In the genomic region with DNA sequence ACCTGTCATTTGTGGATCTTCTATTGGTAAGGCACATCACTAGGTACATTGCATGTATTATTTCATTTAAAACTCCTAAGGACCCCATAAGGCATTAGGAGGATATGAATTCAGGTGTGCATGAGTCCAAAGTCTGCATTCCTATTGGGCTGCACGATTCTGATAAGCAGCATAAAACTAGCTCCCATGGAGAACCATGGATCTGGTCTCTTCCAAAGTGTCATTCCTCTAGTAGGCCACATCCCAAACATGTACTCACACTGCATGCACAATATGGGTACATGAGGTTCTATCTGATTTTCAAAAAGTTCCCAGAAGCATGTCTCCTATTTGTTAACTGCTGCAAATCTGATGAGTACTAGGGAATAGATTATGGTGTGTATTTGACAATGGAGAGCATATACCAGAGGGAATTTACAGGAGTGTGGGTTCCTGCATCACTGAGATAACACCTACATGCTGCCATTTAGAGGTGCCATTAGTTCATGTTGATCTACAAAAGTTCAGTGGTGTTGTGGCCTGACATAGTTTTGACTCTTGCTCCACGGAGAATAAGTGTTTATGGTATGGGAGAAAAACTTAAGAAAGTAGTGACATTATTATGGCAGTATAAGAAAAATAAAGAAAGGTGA, we compare ENCODE assay signal across 18 cellular contexts. TPM values are rescaled to one million over a fixed set of nuclear protein-coding genes. Genes with fewer than 3 reads are reported as not detected.
A peak's percentile ranks its signal among the peaks of the same experiment; 100 is the strongest.
DNase-seq lines count a peak whose midpoint lies in the region; ATAC-seq and TF ChIP-seq lines count a peak whose summit lies in the region.
"Had no signal": no experiment of that assay in that cellular context is flagged by ENCODE, and none has a peak within 500 bp of the region (broad histone marks: within the 10 kb centered on the region; RNA-seq: fewer than 3 reads in every experiment).

No MANE protein-coding gene starts in this region.

- peak overlapping the region; percentile 95 for H3K4me3 Mint-ChIP-seq in activated T-cell treated with anti-CD3 and anti-CD28 coated beads, Interleukin-2, amount 50 U/mL, for 4 hours
- H3K4me3 Mint-ChIP-seq in activated CD4-positive, alpha-beta memory T cell treated with anti-CD3 and anti-CD28 coated beads for 36 hours = peak overlapping the region; percentile 92
- peak overlapping the region; percentile 67 to 99 (median 95) for H3K4me3 Mint-ChIP-seq in immature natural killer cell
- H3K4me3 Mint-ChIP-seq in stimulated activated naive B cell treated with anti-CD40 and anti-IgM and Interleukin-4, amounts not matched to agents 10 μg/mL and 1 μg/mL and 100 μg/mL, for 72 hours = peak overlapping the region; percentile 1 to 6

- peak in 1 of 2 donors; percentile 19 for ATAC-seq in activated T-cell treated with anti-CD3 and anti-CD28 coated beads, Interleukin-2, amount 50 U/mL, for 4 hours
- no peak for ATAC-seq in stimulated activated naive B cell treated with anti-CD40 and anti-IgM and Interleukin-4, amounts not matched to agents 10 μg/mL and 1 μg/mL and 100 μg/mL, for 72 hours (replicated peaks)
- ATAC-seq in HG03280 (IDR thresholded peaks at IDR 0.05; ENCODE audit: unreplicated experiment) = no peak
- ATAC-seq in HG03457 (IDR thresholded peaks at IDR 0.05; ENCODE audit: unreplicated experiment) = no peak
- ATAC-seq in GM18505 (IDR thresholded peaks at IDR 0.05; ENCODE audit: unreplicated experiment) = no peak
- ATAC-seq: esophagus mucosa had no signal

- no peak for DNase-seq in activated T-cell treated with anti-CD3 and anti-CD28 coated beads, Interleukin-2, amount 50 U/mL, for 4 hours
- no peak for DNase-seq in activated T-cell treated with anti-CD3 and anti-CD28 coated beads, Interleukin-2, amount 50 U/mL, for 1 hour
- DNase-seq in activated CD4-positive, alpha-beta memory T cell treated with anti-CD3 and anti-CD28 coated beads for 36 hours = no peak
- DNase-seq in immature natural killer cell = no peak
- DNase-seq in stimulated activated naive B cell treated with anti-CD40 and anti-IgM and Interleukin-4, amounts not matched to agents 10 μg/mL and 1 μg/mL and 100 μg/mL, for 72 hours = no peak
- DNase-seq: ACHN, Calu3, cortex of kidney, GDM1, glutamatergic neuron, IMR-90, Peyer's patch, posterior cingulate gyrus, WERI-Rb-1 had no signal

- peaks cover 81% of the 10 kb centered on the region for H3K4me1 Mint-ChIP-seq in activated T-cell treated with anti-CD3 and anti-CD28 coated beads, Interleukin-2, amount 50 U/mL, for 4 hours (ENCODE audit: low read depth)
- peaks cover 77% of the 10 kb centered on the region for H3K4me1 Mint-ChIP-seq in activated CD4-positive, alpha-beta memory T cell treated with anti-CD3 and anti-CD28 coated beads for 36 hours (ENCODE audit: low read depth)
- H3K4me1 Mint-ChIP-seq in immature natural killer cell = peaks cover 86 to 99% of the 10 kb centered on the region in 2 donors
- peaks cover 45 to 84% of the 10 kb centered on the region in 2 donors for H3K4me1 Mint-ChIP-seq in stimulated activated naive B cell treated with anti-CD40 and anti-IgM and Interleukin-4, amounts not matched to agents 10 μg/mL and 1 μg/mL and 100 μg/mL, for 72 hours

- H3K27ac Mint-ChIP-seq in activated CD4-positive, alpha-beta memory T cell treated with anti-CD3 and anti-CD28 coated beads for 36 hours = peak overlapping the region; percentile 99
- H3K27ac Mint-ChIP-seq in immature natural killer cell = peak overlapping the region; percentile 83 to 99 (median 90)
- peak overlapping the region; percentile 27 for H3K27ac Mint-ChIP-seq in stimulated activated naive B cell treated with anti-CD40 and anti-IgM and Interleukin-4, amounts not matched to agents 10 μg/mL and 1 μg/mL and 100 μg/mL, for 72 hours

- H3K36me3 Mint-ChIP-seq in activated T-cell treated with anti-CD3 and anti-CD28 coated beads, Interleukin-2, amount 50 U/mL, for 4 hours (ENCODE audit: insufficient read depth) = peaks cover 89% of the 10 kb centered on the region
- H3K36me3 Mint-ChIP-seq in activated CD4-positive, alpha-beta memory T cell treated with anti-CD3 and anti-CD28 coated beads for 36 hours = peaks cover 98% of the 10 kb centered on the region
- peaks cover 46 to 75% (median 62%) of the 10 kb centered on the region in 3 donors for H3K36me3 Mint-ChIP-seq in immature natural killer cell
- H3K36me3 Mint-ChIP-seq in stimulated activated naive B cell treated with anti-CD40 and anti-IgM and Interleukin-4, amounts not matched to agents 10 μg/mL and 1 μg/mL and 100 μg/mL, for 72 hours = peaks cover 66 to 76% of the 10 kb centered on the region in 2 donors

- CTCF ChIA-PET in activated CD4-positive, alpha-beta memory T cell treated with anti-CD3 and anti-CD28 coated beads for 36 hours (lab: Charles Lee) = interaction anchor here (0.8 to 6.5 kb wide), 9 partner anchors 11 to 131 kb away, joined by 3 to 50 read pairs (median 4); partner anchors contain the start of genes CYTIP and ERMN

- H3K27me3 Mint-ChIP-seq in activated T-cell treated with anti-CD3 and anti-CD28 coated beads, Interleukin-2, amount 50 U/mL, for 4 hours (ENCODE audit: low read depth) = no peaks in the 10 kb centered on the region
- H3K27me3 Mint-ChIP-seq in activated CD4-positive, alpha-beta memory T cell treated with anti-CD3 and anti-CD28 coated beads for 36 hours = no peaks in the 10 kb centered on the region
- H3K27me3 Mint-ChIP-seq in immature natural killer cell (ENCODE audit: low read depth in 3 of 3) = peaks cover 0 to 13% (median 8%) of the 10 kb centered on the region in 3 donors
- no peaks in the 10 kb centered on the region for H3K27me3 Mint-ChIP-seq in stimulated activated naive B cell treated with anti-CD40 and anti-IgM and Interleukin-4, amounts not matched to agents 10 μg/mL and 1 μg/mL and 100 μg/mL, for 72 hours

- TF ChIP-seq POLR2A in GM18505 (IDR thresholded peaks at IDR 0.05; ENCODE audit: borderline replicate concordance, extremely low read depth, insufficient read depth, insufficient read length) = no peak

- no peaks in the 10 kb centered on the region for H3K9me3 Mint-ChIP-seq in activated T-cell treated with anti-CD3 and anti-CD28 coated beads, Interleukin-2, amount 50 U/mL, for 4 hours
- H3K9me3 Mint-ChIP-seq in activated CD4-positive, alpha-beta memory T cell treated with anti-CD3 and anti-CD28 coated beads for 36 hours = no peaks in the 10 kb centered on the region
- H3K9me3 Mint-ChIP-seq in immature natural killer cell = no peaks in the 10 kb centered on the region
- no peaks in the 10 kb centered on the region for H3K9me3 Mint-ChIP-seq in stimulated activated naive B cell treated with anti-CD40 and anti-IgM and Interleukin-4, amounts not matched to agents 10 μg/mL and 1 μg/mL and 100 μg/mL, for 72 hours

- POLR2A ChIA-PET in activated CD4-positive, alpha-beta memory T cell treated with anti-CD3 and anti-CD28 coated beads for 36 hours (lab: Charles Lee) = interaction anchor here (0.8 to 17.5 kb wide), 11 partner anchors 9 to 105 kb away, joined by 3 to 319 read pairs (median 9); partner anchors contain the start of gene CYTIP

- intact Hi-C loops in activated CD4-positive, alpha-beta memory T cell treated with anti-CD3 and anti-CD28 coated beads for 36 hours (cut with micrococcal nuclease) = loop anchor here (1.0 kb wide), 1 partner anchor 9 kb away; no protein-coding TSS in a partner anchor

RNA-seq across cellular contexts. Expression of gene CYTIP, which starts 11.3 kb away (rescaled TPM):
- total RNA-seq in activated T-cell treated with anti-CD3 and anti-CD28 coated beads, Interleukin-2, amount 50 U/mL, for 4 hours = 100 to 1,000 TPM; 183 to 207 (median 195) TPM
- 100 to 1,000 TPM; 369 to 388 TPM for total RNA-seq in activated CD4-positive, alpha-beta memory T cell treated with anti-CD3 and anti-CD28 coated beads for 36 hours
- polyA plus RNA-seq in immature natural killer cell = 100 to 1,000 TPM in 2 of 3 donors, 10 to 100 TPM in 1; 84.4 to 142 (median 111) TPM
- total RNA-seq: Calu3, IMR-90 had no signal
- polyA plus RNA-seq: IMR-90 had no signal

Comparison
In these comparisons a context has a peak if more than half of its experiments do, and no peak if none do; other contexts are left out.
1. H3K4me3 Mint-ChIP-seq: peak in every context shown above with its lines; median percentile 95 in activated T-cell treated with anti-CD3 and anti-CD28 coated beads, Interleukin-2, amount 50 U/mL, for 4 hours; 95 in immature natural killer cell; 92 in activated CD4-positive, alpha-beta memory T cell treated with anti-CD3 and anti-CD28 coated beads for 36 hours; 4 in stimulated activated naive B cell treated with anti-CD40 and anti-IgM and Interleukin-4, amounts not matched to agents 10 μg/mL and 1 μg/mL and 100 μg/mL, for 72 hours.
2. H3K27ac Mint-ChIP-seq: peak in every context shown above with its lines; median percentile 99 in activated CD4-positive, alpha-beta memory T cell treated with anti-CD3 and anti-CD28 coated beads for 36 hours; 90 in immature natural killer cell; 27 in stimulated activated naive B cell treated with anti-CD40 and anti-IgM and Interleukin-4, amounts not matched to agents 10 μg/mL and 1 μg/mL and 100 μg/mL, for 72 hours.